In the genomic region with DNA sequence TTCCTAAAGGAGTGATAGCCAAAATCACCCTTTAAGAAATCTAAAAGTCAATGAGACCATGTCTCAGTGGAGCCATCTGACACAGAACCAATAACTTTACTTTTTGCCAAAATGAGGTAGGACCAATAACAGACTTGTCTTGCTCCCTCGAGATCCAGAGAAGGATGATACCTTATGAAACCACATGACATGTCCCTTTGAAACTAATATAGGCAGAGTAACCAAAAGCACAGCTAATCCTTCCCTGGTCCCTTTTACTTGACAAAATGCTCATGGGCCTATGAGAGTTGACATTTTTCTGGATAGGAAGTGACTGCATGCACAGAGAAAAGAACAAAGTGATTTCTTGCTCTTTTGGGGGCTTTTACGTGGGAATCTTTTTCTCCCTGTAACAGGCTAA, we compare ENCODE assay signal across 24 cellular contexts.
A peak's percentile ranks its signal among the peaks of the same experiment; 100 is the strongest.
DNase-seq lines count a peak whose midpoint lies in the region; ATAC-seq and TF ChIP-seq lines count a peak whose summit lies in the region.
"Had no signal": no experiment of that assay in that cellular context is flagged by ENCODE, and none has a peak within 500 bp of the region (broad histone marks: within the 10 kb centered on the region; RNA-seq: fewer than 3 reads in every experiment).

No MANE protein-coding gene starts in this region.

- H3K27ac Mint-ChIP-seq in activated B cell treated with CpG ODN at 0.5 μM for 24 hours: peak overlapping the region; percentile 95
- peak overlapping the region; percentile 90 for H3K27ac Mint-ChIP-seq in stimulated activated memory B cell treated with anti-CD40 and anti-IgM and Interleukin-4, amounts not matched to agents 10 μg/mL and 1 μg/mL and 100 μg/mL, for 72 hours

- no peaks in the 10 kb centered on the region for H3K9me3 Mint-ChIP-seq in activated B cell treated with CpG ODN at 0.5 μM for 24 hours
- H3K9me3 Mint-ChIP-seq in stimulated activated memory B cell treated with anti-CD40 and anti-IgM and Interleukin-4, amounts not matched to agents 10 μg/mL and 1 μg/mL and 100 μg/mL, for 72 hours: no peaks in the 10 kb centered on the region

- TF ChIP-seq CTCF in heart left ventricle (IDR thresholded peaks at IDR 0.05): no peak
- no peak for TF ChIP-seq CTCF in GM13977 (IDR thresholded peaks at IDR 0.05; ENCODE audit: extremely low read depth, insufficient read depth, missing control alignments)
- no peak for TF ChIP-seq CTCF in activated B cell treated with CpG ODN at 0.5 μM for 24 hours (IDR thresholded peaks at IDR 0.05)

- peaks cover 0 to 53% (median 26%) of the 10 kb centered on the region in 9 donors for H3K36me3 ChIP-seq in heart left ventricle

- H3K4me3 ChIP-seq in heart left ventricle: no peak overlapping the region
- H3K4me3 ChIP-seq: ascending aorta, upper lobe of left lung had no signal

- H3K4me1 ChIP-seq in heart left ventricle: peaks cover under 1 to 63% (median 19%) of the 10 kb centered on the region in 12 donors
- H3K4me1 ChIP-seq: ascending aorta had no signal

- 87 to 95% (median 92%) methylated on average over 2 of the region's 2 CpGs for WGBS in heart left ventricle, 4 donors

- peak overlapping the region; percentile 70 for H3K4me3 Mint-ChIP-seq in activated B cell treated with CpG ODN at 0.5 μM for 24 hours
- H3K4me3 Mint-ChIP-seq in stimulated activated memory B cell treated with anti-CD40 and anti-IgM and Interleukin-4, amounts not matched to agents 10 μg/mL and 1 μg/mL and 100 μg/mL, for 72 hours: peak overlapping the region; percentile 29

- peak overlapping the region in 9 of 12 donors; percentile 19 to 91 (median 80) for H3K27ac ChIP-seq in heart left ventricle
- H3K27ac ChIP-seq: ascending aorta, C4-2B, upper lobe of left lung had no signal

- CTCF ChIA-PET in activated B cell treated with CpG ODN at 0.5 μM for 24 hours (lab: Charles Lee): interaction anchor here (1.3 to 5.3 kb wide), 2 partner anchors 40 to 66 kb away, joined by 11 to 46 read pairs; no protein-coding TSS in a partner anchor

- intact Hi-C loops in heart left ventricle (cut with DNase I) (loop anchor here in 5 of 10 donors (5.0 to 10.0 kb wide), 3 partner anchors 71 to 76 kb away; no protein-coding TSS in a partner anchor), left ventricle myocardium superior (cut with micrococcal nuclease) (no loop called here), activated B cell treated with CpG ODN at 0.5 μM for 24 hours (cut with micrococcal nuclease) (loop anchor here (2.0 kb wide), 2 partner anchors 19 to 41 kb away; no protein-coding TSS in a partner anchor)

- POLR2A ChIA-PET in activated B cell treated with CpG ODN at 0.5 μM for 24 hours (lab: Charles Lee): interaction anchor here (0.8 to 7.7 kb wide), 9 partner anchors 10 to 151 kb away, joined by 3 to 58 read pairs (median 6); partner anchors contain the start of gene OGA

- ATAC-seq in heart left ventricle (no peak), left ventricle myocardium superior (no peak), activated B cell treated with CpG ODN at 0.5 μM for 24 hours (ENCODE audit: low read depth) (peak; percentile 35), GM21515 (IDR thresholded peaks at IDR 0.05; ENCODE audit: unreplicated experiment) (no peak)
- ATAC-seq in stimulated activated memory B cell treated with anti-CD40 and anti-IgM and Interleukin-4, amounts not matched to agents 10 μg/mL and 1 μg/mL and 100 μg/mL, for 72 hours: peak; percentile 39
- ATAC-seq: HCT116 had no signal

- no peak for TF ChIP-seq POLR2A in heart left ventricle (IDR thresholded peaks at IDR 0.05)

- H3K27me3 ChIP-seq in heart left ventricle: no peaks in the 10 kb centered on the region
- H3K27me3 ChIP-seq: ascending aorta, upper lobe of left lung had no signal

- no peak for DNase-seq in heart left ventricle
- no peak for DNase-seq in left ventricle myocardium superior
- DNase-seq in GM13977 (ENCODE audit: low spot score): peak; percentile 25
- DNase-seq in activated B cell treated with CpG ODN at 0.5 μM for 24 hours: no peak
- no peak for DNase-seq in NCI-H2107 treated with DMSO at 0.1 percent for 48 hours (lab: John Stamatoyannopoulos, UW; ENCODE audit: unreplicated experiment)
- no peak for DNase-seq in NCI-H1417 treated with DMSO at 0.1 percent for 48 hours (lab: John Stamatoyannopoulos, UW)
- DNase-seq: activated CD4-positive, CD25-positive, alpha-beta regulatory T cell treated with anti-CD3 and anti-CD28 coated beads, Interleukin-2, amount 50 U/mL, for 72 hours; activated naive CD4-positive, alpha-beta T cell; activated T-cell treated with anti-CD3 and anti-CD28 coated beads, Interleukin-2, amount 50 U/mL, for 1 hour; effector CD8-positive, alpha-beta T cell; foreskin melanocyte; NCI-H187 treated with DMSO at 0.1 percent for 48 hours; NCI-H69; OCI-M1; SHP77; stimulated activated CD4-positive, alpha-beta T cell treated with anti-CD3 and anti-CD28 coated beads, Interleukin-12 subunit alpha, Interleukin-12 subunit beta, amount 100 ng/mL, for 4 hours; stimulated activated CD4-positive, alpha-beta T cell treated with anti-CD3 and anti-CD28 coated beads, Interleukin-4, amount 100 ng/mL, for 4 hours; SW 1271; upper lobe of left lung had no signal

- H3K9me3 ChIP-seq in heart left ventricle: no peaks in the 10 kb centered on the region
- H3K9me3 ChIP-seq: ascending aorta, upper lobe of left lung had no signal

- in situ Hi-C loops in GM13977 (cut with MboI; ENCODE audit: low pct_unique_long_range_greater_than_20kb, low sequenced_read_pairs, unreplicated experiment): no loop called here

- H3K4me1 Mint-ChIP-seq in activated B cell treated with CpG ODN at 0.5 μM for 24 hours: peaks cover 91% of the 10 kb centered on the region
- peaks cover 75% of the 10 kb centered on the region for H3K4me1 Mint-ChIP-seq in stimulated activated memory B cell treated with anti-CD40 and anti-IgM and Interleukin-4, amounts not matched to agents 10 μg/mL and 1 μg/mL and 100 μg/mL, for 72 hours

- H3K27me3 Mint-ChIP-seq in activated B cell treated with CpG ODN at 0.5 μM for 24 hours: no peaks in the 10 kb centered on the region
- H3K27me3 Mint-ChIP-seq in stimulated activated memory B cell treated with anti-CD40 and anti-IgM and Interleukin-4, amounts not matched to agents 10 μg/mL and 1 μg/mL and 100 μg/mL, for 72 hours: no peaks in the 10 kb centered on the region

- H3K36me3 Mint-ChIP-seq in activated B cell treated with CpG ODN at 0.5 μM for 24 hours (ENCODE audit: low read depth): peaks cover 42% of the 10 kb centered on the region
- peaks cover 36% of the 10 kb centered on the region for H3K36me3 Mint-ChIP-seq in stimulated activated memory B cell treated with anti-CD40 and anti-IgM and Interleukin-4, amounts not matched to agents 10 μg/mL and 1 μg/mL and 100 μg/mL, for 72 hours

Comparison
In these comparisons a context has a peak if more than half of its experiments do, and no peak if none do; other contexts are left out.
1. ATAC-seq: peak in activated B cell treated with CpG ODN at 0.5 μM for 24 hours (single experiment) and stimulated activated memory B cell treated with anti-CD40 and anti-IgM and Interleukin-4, amounts not matched to agents 10 μg/mL and 1 μg/mL and 100 μg/mL, for 72 hours (single experiment); none in heart left ventricle (0 of 4), left ventricle myocardium superior (single experiment) and GM21515 (single experiment).